Comparison of ENCODE assay signal across 14 cellular contexts in the genomic region with DNA sequence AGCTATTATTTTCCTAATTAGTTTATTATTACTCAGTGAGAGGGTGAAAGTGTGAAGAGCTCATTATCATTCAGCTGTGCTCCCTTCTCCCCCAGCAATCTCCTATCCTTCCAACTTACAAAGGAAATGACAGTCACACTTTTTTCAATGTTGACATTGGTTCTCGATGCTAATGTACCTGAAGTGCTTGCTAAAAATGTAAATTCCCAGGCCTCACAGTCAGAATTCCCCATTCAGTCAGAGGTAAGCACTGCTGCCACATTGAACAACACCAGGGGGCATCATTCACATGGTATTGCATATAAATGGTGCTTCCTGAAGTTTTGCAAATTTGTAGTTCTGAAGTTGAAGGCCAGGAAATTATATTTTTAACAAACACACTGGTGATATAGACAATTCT.
A peak's percentile ranks its signal among the peaks of the same experiment; 100 is the strongest.
DNase-seq lines count a peak whose midpoint lies in the region; ATAC-seq, FAIRE-seq and TF ChIP-seq lines count a peak whose summit lies in the region.
"Had no signal": no experiment of that assay in that cellular context is flagged by ENCODE, and none has a peak within 500 bp of the region (broad histone marks: within the 10 kb centered on the region; RNA-seq: fewer than 3 reads in every experiment).

No MANE protein-coding gene starts in this region.

- in situ Hi-C loops in ACHN (cut with HindIII; ENCODE audit: low pct_ligation_motif_present, low pct_unique_long_range_greater_than_20kb, low sequenced_read_pairs) = no loop called here

- H2BK20ac ChIP-seq in H1 (ENCODE audit: low read length) = no peak overlapping the region

- TF ChIP-seq POLR2A in H1 (IDR thresholded peaks at IDR 0.05; ENCODE audit: control extremely low read depth in 1 of 2, low read depth in 2 of 2, low read length in 2 of 2) = no peak

- H3K79me1 ChIP-seq in H1 (ENCODE audit: low read depth, low read length) = no peaks in the 10 kb centered on the region

- H3K56ac ChIP-seq in H1 (replicated peaks; ENCODE audit: insufficient read length, low read depth, low read length) = no peak overlapping the region

- H2BK120ac ChIP-seq in H1 (replicated peaks; ENCODE audit: low read depth, low read length) = no peak overlapping the region

- H3K4me3 Mint-ChIP-seq in glutamatergic neuron (ENCODE audit: unreplicated experiment) = no peak overlapping the region
- H3K4me3 Mint-ChIP-seq: T-helper 2 cell treated with Interferon-gamma antibody and Interleukin-4, amounts not matched to agents 5 μg/mL and 100 μg/mL, for 36 hours had no signal

- POLR2A ChIA-PET in H1 (lab: Charles Lee; ENCODE audit: partially characterized antibody) = interaction anchor here (0.9 to 1.4 kb wide), 2 partner anchors 13 to 119 kb away, joined by 3 to 5 read pairs; no protein-coding TSS in a partner anchor

- FAIRE-seq in H1 (lab: Jason Lieb, UNC) = peak; percentile 100

- ATAC-seq in GM21390 (IDR thresholded peaks at IDR 0.05; ENCODE audit: unreplicated experiment) = no peak

- CTCF ChIA-PET in H1 (lab: Charles Lee; ENCODE audit: partially characterized antibody) = interaction anchor here (0.8 to 4.4 kb wide), 31 partner anchors 8 to 194 kb away, joined by 3 to 24 read pairs (median 4); no protein-coding TSS in a partner anchor

- no peak overlapping the region for H2BK15ac ChIP-seq in H1 (ENCODE audit: low read length)

- no peak overlapping the region for H3K4ac ChIP-seq in H1 (replicated peaks; ENCODE audit: insufficient read length, low read depth, low read length)

- H4K8ac ChIP-seq in H1 (ENCODE audit: extremely low read depth, insufficient read depth, low read length) = no peak overlapping the region

- H3K9me3 Mint-ChIP-seq in glutamatergic neuron (ENCODE audit: unreplicated experiment) = no peaks in the 10 kb centered on the region
- H3K9me3 Mint-ChIP-seq: T-helper 2 cell treated with Interferon-gamma antibody and Interleukin-4, amounts not matched to agents 5 μg/mL and 100 μg/mL, for 36 hours had no signal

- H2AFZ ChIP-seq in H1 (ENCODE audit: low read length) = no peak overlapping the region

- H3K4me1 ChIP-seq in H1 (replicated peaks in 1 of 4; ENCODE audit: control insufficient read depth in 3 of 4, insufficient read depth in 4 of 4, low read length in 3 of 4) = peaks cover 2 to 21% (median 10%) of the 10 kb centered on the region in 4 experiments; a peak in 5 of 7 replicates
- H3K4me1 ChIP-seq: BLaER1 had no signal

- H2BK12ac ChIP-seq in H1 (ENCODE audit: low read depth, low read length) = no peak overlapping the region

- peaks cover 0 to 2% (median 0%) of the 10 kb centered on the region in 4 experiments; a peak in 2 of 7 replicates for H3K27me3 ChIP-seq in H1 (replicated peaks in 1 of 4; ENCODE audit: control insufficient read depth in 3 of 4, extremely low read depth in 1 of 4, insufficient read depth in 3 of 4, low read length in 3 of 4)
- H3K27me3 ChIP-seq: BLaER1, neutrophil had no signal

- no peak overlapping the region for H3K27ac Mint-ChIP-seq in glutamatergic neuron (ENCODE audit: unreplicated experiment)
- H3K27ac Mint-ChIP-seq: T-helper 2 cell treated with Interferon-gamma antibody and Interleukin-4, amounts not matched to agents 5 μg/mL and 100 μg/mL, for 36 hours had no signal

- no peak for TF ChIP-seq EP300 in H1 (IDR thresholded peaks at IDR 0.05; ENCODE audit: borderline replicate concordance in 1 of 2, low read depth in 2 of 2, low read length in 2 of 2)

- H2BK5ac ChIP-seq in H1 (ENCODE audit: low read depth, low read length) = no peak overlapping the region

- no peak overlapping the region for H3K27ac ChIP-seq in H1 (ENCODE audit: low read depth, low read length)
- H3K27ac ChIP-seq: BLaER1, neutrophil had no signal

- no peaks in the 10 kb centered on the region for H3K79me2 ChIP-seq in H1 (ENCODE audit: control insufficient read depth in 1 of 2, insufficient read depth in 2 of 2, low read length in 2 of 2)

- no peak overlapping the region for H4K5ac ChIP-seq in H1 (ENCODE audit: insufficient read length, low read depth, low read length)

- no peaks in the 10 kb centered on the region for H3K4me1 Mint-ChIP-seq in glutamatergic neuron (ENCODE audit: low read depth, unreplicated experiment)

- no peak overlapping the region for H3K4me3 ChIP-seq in GM12875 (ENCODE audit: low read depth, low read length)
- H3K4me3 ChIP-seq in H1 (ENCODE audit: extremely low read depth in 1 of 4, insufficient read depth in 2 of 4, low read depth in 3 of 4, low read length in 4 of 4) = peak overlapping the region in 1 of 4 experiments; percentile 23; a peak in 1 of 8 replicates
- H3K4me3 ChIP-seq: BLaER1 had no signal

- no peak overlapping the region for H4K91ac ChIP-seq in H1 (replicated peaks; ENCODE audit: insufficient read length, low read length)

- DNase-seq in ACHN = peak; percentile 6
- peak; percentile 16 for DNase-seq in NCI-H2107 (lab: John Stamatoyannopoulos, UW)
- DNase-seq in H1 (ENCODE audit: low read depth in 1 of 2, low spot score in 2 of 2) = peak in 1 of 2 experiments; percentile 70
- DNase-seq in activated CD8-positive, alpha-beta memory T cell treated with anti-CD3 and anti-CD28 coated beads for 24 hours = no peak
- no peak for DNase-seq in NCI-H2171 (lab: John Stamatoyannopoulos, UW)
- no peak for DNase-seq in glutamatergic neuron
- DNase-seq: cortex of kidney, kidney glomerular epithelial cell, MV-4-11 had no signal

- no peak overlapping the region for H3K18ac ChIP-seq in H1 (ENCODE audit: extremely low read depth, low read length)

- no peaks in the 10 kb centered on the region for H3K9me3 ChIP-seq in H1 (ENCODE audit: insufficient read depth in 2 of 2, low read depth in 1 of 2, low read length in 1 of 2)
- H3K9me3 ChIP-seq: BLaER1, neutrophil had no signal

- 10% methylated on average over 1 of the region's 1 CpG; no CpG with 5 or more reads in 1 of the 2 experiments for WGBS in H1 (ENCODE audit: extremely low coverage in 1 of 2, insufficient coverage in 1 of 2, insufficient read length in 1 of 2, insufficient replicate concordance in 2 of 2, low coverage in 1 of 2, low lambda C conversion rate in 2 of 2, missing lambda C conversion rate in 1 of 2), 2 experiments

- TF ChIP-seq RAD21 in H1 (IDR thresholded peaks at IDR 0.05 in 1 of 2, conservative IDR thresholded peaks at IDR 0.05 in 1 of 2; ENCODE audit: low read depth in 2 of 2, low read length in 2 of 2) = peak; percentile 54 to 70

- H4K20me1 ChIP-seq in H1 (replicated peaks in 1 of 2; ENCODE audit: control insufficient read depth in 1 of 2, insufficient read depth in 2 of 2, low read length in 2 of 2) = no peaks in the 10 kb centered on the region
- H4K20me1 ChIP-seq: BLaER1 had no signal

- no peaks in the 10 kb centered on the region for H3K36me3 Mint-ChIP-seq in glutamatergic neuron (ENCODE audit: unreplicated experiment)

- peak overlapping the region; percentile 7 to 32; a peak in 3 of 4 replicates for H3K4me2 ChIP-seq in H1 (ENCODE audit: insufficient read depth in 1 of 2, low read depth in 2 of 2, low read length in 2 of 2)
- H3K4me2 ChIP-seq: BLaER1 had no signal

- no peak overlapping the region for H3K14ac ChIP-seq in H1 (ENCODE audit: insufficient read length)

- H3K9ac ChIP-seq in H1 (replicated peaks in 1 of 4; ENCODE audit: extremely low read depth in 1 of 4, low read depth in 3 of 4, low read length in 3 of 4) = no peak overlapping the region
- H3K9ac ChIP-seq: BLaER1 had no signal

- H3K23me2 ChIP-seq in H1 (ENCODE audit: low read depth, low read length) = no peaks in the 10 kb centered on the region

- no peak overlapping the region for H3K23ac ChIP-seq in H1 (ENCODE audit: insufficient read length)

- 0 out of 2 replicates have a peak, but pooled peaks have one; percentile 10 for TF ChIP-seq CTCF in GM12875 (IDR thresholded peaks at IDR 0.05; ENCODE audit: borderline replicate concordance, insufficient read depth, low read depth, low read length)
- TF ChIP-seq CTCF in H1 (IDR thresholded peaks at IDR 0.05; ENCODE audit: control extremely low read depth in 1 of 3, insufficient read depth in 1 of 3, low read depth in 1 of 3, low read length in 3 of 3) = peak in 2 of 3 experiments; percentile 58 to 71; a peak in 3 of 4 replicates
- TF ChIP-seq CTCF in glutamatergic neuron (IDR thresholded peaks at IDR 0.05; ENCODE audit: partially characterized antibody, unreplicated experiment) = no peak

- no peaks in the 10 kb centered on the region for H3K36me3 ChIP-seq in H1 (ENCODE audit: control insufficient read depth in 2 of 4, insufficient read depth in 4 of 4, low read length in 3 of 4)
- H3K36me3 ChIP-seq: BLaER1, neutrophil had no signal

- H3K27me3 Mint-ChIP-seq in glutamatergic neuron (ENCODE audit: unreplicated experiment) = no peaks in the 10 kb centered on the region

- no peak overlapping the region for H2AK5ac ChIP-seq in H1 (ENCODE audit: low read depth, low read length)

TF ChIP-seq in H1, 55 proteins besides CTCF, POLR2A, EP300 and RAD21 (continues in another document):
- TF ChIP-seq TCF12 (IDR thresholded peaks at IDR 0.05; ENCODE audit: low read depth, low read length) (no peak), POU5F1 (IDR thresholded peaks at IDR 0.05; ENCODE audit: low read depth, low read length) (0 out of 2 replicates have a peak, but pooled peaks have one; percentile 23), CEBPB (IDR thresholded peaks at IDR 0.05; ENCODE audit: low read depth, low read length) (no peak)

Comparison
In these comparisons a context has a peak if more than half of its experiments do, and no peak if none do; other contexts are left out.
1. DNase-seq: peak in ACHN (single experiment) and NCI-H2107 (single experiment); none in activated CD8-positive, alpha-beta memory T cell treated with anti-CD3 and anti-CD28 coated beads for 24 hours (single experiment), NCI-H2171 (single experiment) and glutamatergic neuron (single experiment).